In genomic region chr18:41660654-41661053, GRCh38 we compare ENCODE assay signal across 15 cellular contexts.
"Had no signal": no experiment of that assay in that cellular context is flagged by ENCODE, and none has a peak within 500 bp of the region (broad histone marks: within the 10 kb centered on the region; RNA-seq: fewer than 3 reads in every experiment).

No MANE protein-coding gene starts in this region.

- H3K4me3 Mint-ChIP-seq: activated naive CD8-positive, alpha-beta T cell treated with anti-CD3 and anti-CD28 coated beads, Interleukin-2, amount 50 U/mL, for 24 hours; central memory CD8-positive, alpha-beta T cell; dendritic cell treated with granulocyte-macrophage colony-stimulating factor and Interleukin-4, amounts not matched to agents 40 ng/mL and 50 ng/mL, for 4 days; effector memory CD8-positive, alpha-beta T cell; natural killer cell; stimulated activated memory B cell treated with anti-CD40 and anti-IgM and Interleukin-4, amounts not matched to agents 10 μg/mL and 1 μg/mL and 100 μg/mL, for 72 hours had no signal

- ATAC-seq: activated naive CD8-positive, alpha-beta T cell treated with anti-CD3 and anti-CD28 coated beads, Interleukin-2, amount 50 U/mL, for 24 hours; effector memory CD8-positive, alpha-beta T cell; left cardiac atrium; natural killer cell; sciatic nerve; stimulated activated memory B cell treated with anti-CD40 and anti-IgM and Interleukin-4, amounts not matched to agents 10 μg/mL and 1 μg/mL and 100 μg/mL, for 72 hours had no signal

- H3K4me1 Mint-ChIP-seq: activated naive CD8-positive, alpha-beta T cell treated with anti-CD3 and anti-CD28 coated beads, Interleukin-2, amount 50 U/mL, for 24 hours; central memory CD8-positive, alpha-beta T cell; natural killer cell; stimulated activated memory B cell treated with anti-CD40 and anti-IgM and Interleukin-4, amounts not matched to agents 10 μg/mL and 1 μg/mL and 100 μg/mL, for 72 hours had no signal

- H3K36me3 Mint-ChIP-seq: stimulated activated memory B cell treated with anti-CD40 and anti-IgM and Interleukin-4, amounts not matched to agents 10 μg/mL and 1 μg/mL and 100 μg/mL, for 72 hours had no signal

- H3K4me3 ChIP-seq: lung, spleen, tibial nerve had no signal

- H3K4me1 ChIP-seq: spleen, tibial nerve had no signal

- H3K27ac Mint-ChIP-seq: activated naive CD8-positive, alpha-beta T cell treated with anti-CD3 and anti-CD28 coated beads, Interleukin-2, amount 50 U/mL, for 24 hours; dendritic cell treated with granulocyte-macrophage colony-stimulating factor and Interleukin-4, amounts not matched to agents 40 ng/mL and 50 ng/mL, for 4 days; effector memory CD8-positive, alpha-beta T cell; natural killer cell; stimulated activated memory B cell treated with anti-CD40 and anti-IgM and Interleukin-4, amounts not matched to agents 10 μg/mL and 1 μg/mL and 100 μg/mL, for 72 hours had no signal

- H3K27me3 Mint-ChIP-seq: activated naive CD8-positive, alpha-beta T cell treated with anti-CD3 and anti-CD28 coated beads, Interleukin-2, amount 50 U/mL, for 24 hours; central memory CD8-positive, alpha-beta T cell; dendritic cell treated with granulocyte-macrophage colony-stimulating factor and Interleukin-4, amounts not matched to agents 40 ng/mL and 50 ng/mL, for 4 days; effector memory CD8-positive, alpha-beta T cell; stimulated activated memory B cell treated with anti-CD40 and anti-IgM and Interleukin-4, amounts not matched to agents 10 μg/mL and 1 μg/mL and 100 μg/mL, for 72 hours had no signal

- DNase-seq: activated CD4-positive, alpha-beta T cell treated with anti-CD3 and anti-CD28 coated beads for 1 hour; activated naive CD4-positive, alpha-beta T cell treated with Interleukin-2 at 50 U/mL for 16 hours; activated naive CD8-positive, alpha-beta T cell treated with anti-CD3 and anti-CD28 coated beads, Interleukin-2, amount 50 U/mL, for 24 hours; effector memory CD8-positive, alpha-beta T cell; erythroblast; left cardiac atrium; natural killer cell; spleen; stimulated activated CD4-positive, alpha-beta T cell treated with anti-CD3 and anti-CD28 coated beads, Interleukin-1b, Interleukin-23, amount 100 ng/mL, for 48 hours had no signal

- H3K9me3 Mint-ChIP-seq: dendritic cell treated with granulocyte-macrophage colony-stimulating factor and Interleukin-4, amounts not matched to agents 40 ng/mL and 50 ng/mL, for 4 days; stimulated activated memory B cell treated with anti-CD40 and anti-IgM and Interleukin-4, amounts not matched to agents 10 μg/mL and 1 μg/mL and 100 μg/mL, for 72 hours had no signal

- H3K27ac ChIP-seq: spleen, tibial nerve had no signal

- H3K36me3 ChIP-seq: spleen, tibial nerve had no signal

- H3K27me3 ChIP-seq: spleen, tibial nerve had no signal
